Comparison of ENCODE assay signal across 8 cellular contexts in the genomic region with DNA sequence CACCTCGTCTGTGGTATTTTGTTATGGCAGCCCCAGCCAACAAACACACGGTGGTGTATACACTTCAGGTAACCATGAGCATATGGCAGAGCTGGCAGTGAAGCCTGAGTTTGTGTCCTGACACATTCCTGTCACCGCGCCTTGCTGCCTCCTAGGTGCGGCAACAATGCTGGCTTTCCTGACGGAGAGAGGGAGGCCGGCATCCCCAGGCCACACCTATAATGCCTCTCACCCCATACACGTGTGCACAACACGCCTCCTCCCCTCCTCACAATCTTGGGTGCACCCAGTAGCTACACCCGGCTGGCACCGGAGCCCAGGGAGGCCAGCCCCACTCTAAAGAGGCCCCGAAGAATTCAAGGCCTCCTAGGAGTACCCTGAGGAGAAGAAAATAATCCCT.
A peak's percentile ranks its signal among the peaks of the same experiment; 100 is the strongest.
DNase-seq lines count a peak whose midpoint lies in the region; ATAC-seq and TF ChIP-seq lines count a peak whose summit lies in the region.

No MANE protein-coding gene starts in this region.

- DNase-seq in lower lobe of right lung (peak; percentile 71), NCI-H1436 treated with DMSO at 0.1 percent for 48 hours (lab: John Stamatoyannopoulos, UW) (no peak), uterus (no peak), medulla oblongata (ENCODE audit: extremely low spot score) (no peak)

- H3K36me3 ChIP-seq in ES-I3 (ENCODE audit: insufficient read depth, low read length) (no peaks in the 10 kb centered on the region), lower lobe of right lung (no peaks in the 10 kb centered on the region), uterus (no peaks in the 10 kb centered on the region)

- H3K9ac ChIP-seq in ES-I3 (ENCODE audit: low read depth, low read length): 0 out of 2 replicates have a peak overlapping the region, but pooled peaks have one; percentile 4

- no peak overlapping the region for H3K4me3 ChIP-seq in lower lobe of right lung
- no peak overlapping the region for H3K4me3 ChIP-seq in uterus

- no peaks in the 10 kb centered on the region for H3K9me3 ChIP-seq in ES-I3 (ENCODE audit: control insufficient read depth, insufficient read depth, low read length)
- H3K9me3 ChIP-seq in lower lobe of right lung: no peaks in the 10 kb centered on the region
- H3K9me3 ChIP-seq in uterus: no peaks in the 10 kb centered on the region

- peak overlapping the region; percentile 83 for H3K27ac ChIP-seq in VCaP
- peak overlapping the region; percentile 56 for H3K27ac ChIP-seq in lower lobe of right lung
- H3K27ac ChIP-seq in uterus: no peak overlapping the region

- TF ChIP-seq CTCF in VCaP (conservative IDR thresholded peaks at IDR 0.05) (no peak), lower lobe of right lung (IDR thresholded peaks at IDR 0.05) (no peak), uterus (IDR thresholded peaks at IDR 0.05) (no peak)

- intact Hi-C loops in lower lobe of right lung (cut with DNase I) (no loop called here), uterus (cut with DNase I; ENCODE audit: low total_unique reads) (no loop called here)

- ATAC-seq in HG02623 (IDR thresholded peaks at IDR 0.05; ENCODE audit: unreplicated experiment): peak; percentile 13
- peak; percentile 88 to 90 for ATAC-seq in lower lobe of right lung
- no peak for ATAC-seq in GM18873 (IDR thresholded peaks at IDR 0.05; ENCODE audit: low FRiP score, unreplicated experiment)

- TF ChIP-seq POLR2A in uterus (IDR thresholded peaks at IDR 0.05): no peak

- H3K27me3 ChIP-seq in lower lobe of right lung (ENCODE audit: low read depth): no peaks in the 10 kb centered on the region
- H3K27me3 ChIP-seq in uterus: no peaks in the 10 kb centered on the region

- H3K4me1 ChIP-seq in ES-I3 (ENCODE audit: insufficient read depth, low read length) (peaks cover 5% of the 10 kb centered on the region; the same call in 1 of the 2 replicates), lower lobe of right lung (peaks cover 14% of the 10 kb centered on the region), uterus (no peaks in the 10 kb centered on the region)

Comparison
In these comparisons a context has a peak if more than half of its experiments do, and no peak if none do; other contexts are left out.
1. H3K27ac ChIP-seq: peak in VCaP (single experiment) and lower lobe of right lung (single experiment); none in uterus (0 of 2).